ENCODE assay signal across 25 cellular contexts in genomic region chr4:69051576-69051943, GRCh38. TPM values are rescaled to one million over a fixed set of nuclear protein-coding genes. Genes with fewer than 3 reads are reported as not detected.
DNase-seq lines count a peak whose midpoint lies in the region; ATAC-seq, FAIRE-seq and TF ChIP-seq lines count a peak whose summit lies in the region.
"Had no signal": no experiment of that assay in that cellular context is flagged by ENCODE, and none has a peak within 500 bp of the region (broad histone marks: within the 10 kb centered on the region; RNA-seq: fewer than 3 reads in every experiment).

No MANE protein-coding gene starts in this region.

- TF ChIP-seq POLR2A in GM12878 (IDR thresholded peaks at IDR 0.05; ENCODE audit: low read depth, low read length) (no peak), H54 (IDR thresholded peaks at IDR 0.05; ENCODE audit: low read depth, low read length) (no peak)

- H3K4me1 ChIP-seq in GM12878 (ENCODE audit: control insufficient read depth, insufficient read depth, low read length) (no peaks in the 10 kb centered on the region), upper lobe of right lung (no peaks in the 10 kb centered on the region)
- H3K4me1 ChIP-seq: adrenal gland had no signal

- DNase-seq in GM12878 (ENCODE audit: low read depth, low spot score) (no peak), left lobe of liver (ENCODE audit: low spot score) (no peak), osteocyte (ENCODE audit: extremely low spot score, unreplicated experiment) (no peak), H54 (ENCODE audit: insufficient read length, low spot score) (no peak), upper lobe of right lung (no peak)
- no peak for DNase-seq in activated T-cell treated with anti-CD3 and anti-CD28 coated beads, Interleukin-2, amount 50 U/mL, for 1 hour
- DNase-seq: activated CD4-positive, alpha-beta T cell treated with anti-CD3 and anti-CD28 coated beads, Interleukin-2, amount 50 U/mL, for 1 hour; activated naive CD4-positive, alpha-beta T cell treated with anti-CD3 and anti-CD28 coated beads for 36 hours; adrenal gland; DMS79; GF-D8; head of caudate nucleus; NCI-H1417; NCI-H2081; NCI-H226; SIG-M5; T1000 had no signal

- peak overlapping the region; percentile 55; the same call in 1 of the 2 replicates for H3K4me2 ChIP-seq in GM12878 (ENCODE audit: control insufficient read depth, insufficient read depth)
- H3K4me2 ChIP-seq: BLaER1 treated with 17β-estradiol and CSF1 and Interleukin-3, amounts not matched to agents 10 nM and 100 nM had no signal

- no peaks in the 10 kb centered on the region for H3K27me3 Mint-ChIP-seq in osteocyte (ENCODE audit: unreplicated experiment)
- H3K27me3 Mint-ChIP-seq: brain had no signal

- POLR2A ChIA-PET in GM12878 (lab: Charles Lee): no interaction called here

- ATAC-seq in GM18511 (IDR thresholded peaks at IDR 0.05; ENCODE audit: unreplicated experiment) (peak; percentile 22), GM12878 (peak; percentile 23), left lobe of liver (peak; percentile 32), upper lobe of right lung (no peak), GM21447 (IDR thresholded peaks at IDR 0.05; ENCODE audit: unreplicated experiment) (no peak)

- peak overlapping the region; percentile 74 for H2AFZ ChIP-seq in GM12878 (ENCODE audit: control insufficient read depth, low read depth, low read length)

- H3K27ac Mint-ChIP-seq in osteocyte (ENCODE audit: unreplicated experiment): peak overlapping the region; percentile 39
- H3K27ac Mint-ChIP-seq: activated naive CD4-positive, alpha-beta T cell treated with anti-CD3 and anti-CD28 coated beads for 36 hours; WTC11 had no signal

- intact Hi-C loops in GM12878 (cut with micrococcal nuclease; ENCODE audit: unreplicated experiment): loop anchor here (10.0 kb wide), 1 partner anchor 557 kb away; no protein-coding TSS in a partner anchor
- intact Hi-C loops in upper lobe of right lung (cut with DNase I): no loop called here

- CTCF ChIA-PET in GM12878 (lab: Yijun Ruan, JAX): interaction anchor here (1.0 to 2.5 kb wide), 2 partner anchors 24 to 119 kb away, joined by 3 to 8 read pairs; no protein-coding TSS in a partner anchor

- no peak for TF ChIP-seq CTCF in GM12878 (IDR thresholded peaks at IDR 0.05 in 2 of 3, conservative IDR thresholded peaks at IDR 0.05 in 1 of 3; ENCODE audit: control insufficient read depth in 2 of 3, extremely low read depth in 1 of 3, insufficient read depth in 1 of 3, low read depth in 3 of 3, low read length in 3 of 3)
- TF ChIP-seq CTCF in osteocyte (IDR thresholded peaks at IDR 0.05): no peak
- no peak for TF ChIP-seq CTCF in upper lobe of right lung (IDR thresholded peaks at IDR 0.05)

- no peaks in the 10 kb centered on the region for H3K36me3 Mint-ChIP-seq in osteocyte (ENCODE audit: unreplicated experiment)
- H3K36me3 Mint-ChIP-seq: brain, WTC11 had no signal

- H3K4me3 Mint-ChIP-seq in osteocyte (ENCODE audit: unreplicated experiment): peak overlapping the region; percentile 7
- H3K4me3 Mint-ChIP-seq: activated naive CD4-positive, alpha-beta T cell treated with anti-CD3 and anti-CD28 coated beads for 36 hours; WTC11 had no signal

- no peaks in the 10 kb centered on the region for H3K27me3 ChIP-seq in GM12878 (replicated peaks in 1 of 2; ENCODE audit: control insufficient read depth in 2 of 2, insufficient read depth in 2 of 2, low read length in 1 of 2)
- no peaks in the 10 kb centered on the region for H3K27me3 ChIP-seq in upper lobe of right lung
- H3K27me3 ChIP-seq: adrenal gland; BLaER1 treated with 17β-estradiol and CSF1 and Interleukin-3, amounts not matched to agents 10 nM and 100 nM had no signal

- RAD21 ChIA-PET in GM12878 (lab: Charles Lee; ENCODE audit: unreplicated experiment): interaction anchor here (1.0 to 4.8 kb wide), 4 partner anchors 23 to 146 kb away, joined by 3 to 29 read pairs (median 13); no protein-coding TSS in a partner anchor

- BruUV-seq in GM12878 (replicated peaks; lab: Mats Ljungman, UMichigan): TSS peak; percentile 62

- 20% methylated on average over 4 of the region's 4 CpGs for WGBS in GM12878 (ENCODE audit: insufficient coverage, insufficient replicate concordance, low lambda C conversion rate, missing lambda C conversion rate)

- TF ChIP-seq EP300 in GM12878 (IDR thresholded peaks at IDR 0.05; ENCODE audit: borderline replicate concordance in 1 of 2, control insufficient read depth in 1 of 2, low read depth in 2 of 2, low read length in 2 of 2): no peak

- TF ChIP-seq RAD21 in GM12878 (IDR thresholded peaks at IDR 0.05; ENCODE audit: insufficient read depth, low read depth, low read length): no peak

- H3K4me3 ChIP-seq in GM12878 (no peak overlapping the region), upper lobe of right lung (no peak overlapping the region)
- H3K4me3 ChIP-seq: adrenal gland; BLaER1 treated with 17β-estradiol and CSF1 and Interleukin-3, amounts not matched to agents 10 nM and 100 nM had no signal

- no peaks in the 10 kb centered on the region; the same call in 2 of the 3 replicates for H3K9me3 ChIP-seq in GM12878 (replicated peaks; ENCODE audit: control insufficient read depth, insufficient read depth, low read length)
- no peaks in the 10 kb centered on the region for H3K9me3 ChIP-seq in upper lobe of right lung
- H3K9me3 ChIP-seq: adrenal gland; BLaER1 treated with 17β-estradiol and CSF1 and Interleukin-3, amounts not matched to agents 10 nM and 100 nM had no signal

- peaks cover 1% of the 10 kb centered on the region for H3K9me3 Mint-ChIP-seq in osteocyte (ENCODE audit: unreplicated experiment)
- H3K9me3 Mint-ChIP-seq: brain had no signal

- H3K36me3 ChIP-seq in GM12878 (ENCODE audit: control insufficient read depth in 2 of 2, insufficient read depth in 2 of 2, low read length in 1 of 2) (no peaks in the 10 kb centered on the region), upper lobe of right lung (no peaks in the 10 kb centered on the region)
- H3K36me3 ChIP-seq: adrenal gland; BLaER1 treated with 17β-estradiol and CSF1 and Interleukin-3, amounts not matched to agents 10 nM and 100 nM had no signal

- peaks cover 11% of the 10 kb centered on the region for H3K4me1 Mint-ChIP-seq in osteocyte (ENCODE audit: unreplicated experiment)

- H3K9ac ChIP-seq in GM12878 (ENCODE audit: control insufficient read depth, insufficient read depth, low read length): no peak overlapping the region
- H3K9ac ChIP-seq: BLaER1 treated with 17β-estradiol and CSF1 and Interleukin-3, amounts not matched to agents 10 nM and 100 nM had no signal

- FAIRE-seq in GM12878 (lab: Jason Lieb, UNC) (no peak), H54 (lab: Jason Lieb, UNC) (no peak)

- SMC1A ChIA-PET in GM12878 (lab: Charles Lee; ENCODE audit: uncharacterized antibody, unreplicated experiment): interaction anchor here (1.5 to 1.8 kb wide), 3 partner anchors 14 to 118 kb away, joined by 3 to 5 read pairs (median 4); no protein-coding TSS in a partner anchor

- H3K79me2 ChIP-seq in GM12878 (ENCODE audit: control insufficient read depth, insufficient read depth, low read length): no peaks in the 10 kb centered on the region

- H3K27ac ChIP-seq in GM12878 (ENCODE audit: control insufficient read depth, insufficient read depth) (no peak overlapping the region), upper lobe of right lung (no peak overlapping the region)
- H3K27ac ChIP-seq: adrenal gland; BLaER1 treated with 17β-estradiol and CSF1 and Interleukin-3, amounts not matched to agents 10 nM and 100 nM had no signal

- in situ Hi-C loops in GM12878 (cut with MboI): loop anchor here (25.0 kb wide), 1 partner anchor 1636 kb away; the partner anchor contains the start of gene UTP3

- H4K20me1 ChIP-seq in GM12878 (ENCODE audit: control insufficient read depth, insufficient read depth): no peaks in the 10 kb centered on the region
- H4K20me1 ChIP-seq: BLaER1 treated with 17β-estradiol and CSF1 and Interleukin-3, amounts not matched to agents 10 nM and 100 nM had no signal

TF ChIP-seq in GM12878, 131 proteins besides CTCF, POLR2A, EP300 and RAD21 (continues in another document):
- TF ChIP-seq IKZF1 (conservative IDR thresholded peaks at IDR 0.05): 0 out of 2 replicates have a peak, but pooled peaks have one; percentile 36

RNA-seq across cellular contexts. Expression of gene UGT2B7, which starts 44.7 kb away (rescaled TPM):
- 3.9 and 4.6 TPM in 2 replicates for total RNA-seq in GM12878 (2013; cell fraction: nucleolus; rRNA removed)
- 0.27 and 0.79 TPM in 2 replicates for total RNA-seq in GM12878 (2014; rRNA removed)
- total RNA-seq in GM12878 (2014; rRNA removed; fragmentation: Illumina TruSeq; extraction: Trizol): 0.46 and 1.5 TPM in 2 replicates
- 0.77 and 1.0 TPM in 2 replicates for total RNA-seq in GM12878 (2021)
- 0.13 TPM for polyA plus RNA-seq in GM12878 (2011; ENCODE audit: low read depth)
- polyA plus RNA-seq in GM12878 (2011; rRNA removed): 2.9 and 3.6 TPM in 2 replicates
- polyA plus RNA-seq in GM12878 (2011; cell fraction: cytosol; rRNA removed): 1.1 and 1.6 TPM in 2 replicates
- polyA plus RNA-seq in GM12878 (2011; cell fraction: nucleus; rRNA removed): 2.6 and 2.9 TPM in 2 replicates
- 0.13 TPM in 1 of 2 replicates, not detected in the other for polyA plus RNA-seq in GM12878 (2012)
- polyA plus RNA-seq in GM12878 (2014; fragmentation: Illumina TruSeq; extraction: Trizol): 0.73 TPM in 2 replicates
- 1 to 10 TPM; 1.5 to 2.1 TPM for polyA plus RNA-seq in GM12878 (2014; fragmentation: Nextera tagmentation; extraction: Ambion mirVana)
- polyA plus RNA-seq in GM12878 (2014; rRNA removed): 0.39 and 0.77 TPM in 2 replicates
- polyA plus RNA-seq in GM12878 (2016; fragmentation: Nextera tagmentation; extraction: Ambion mirVana): 1 to 10 TPM; 1.0 to 1.3 TPM
- polyA minus RNA-seq in GM12878 (2011; rRNA and poly(A)+ RNA removed): 2.0 and 2.2 TPM in 2 replicates
- polyA minus RNA-seq in GM12878 (2011; cell fraction: cytosol; rRNA and poly(A)+ RNA removed): 0.94 TPM in 1 of 2 replicates, not detected in the other
- polyA minus RNA-seq in GM12878 (2011; cell fraction: nucleus; rRNA and poly(A)+ RNA removed): 3.3 and 3.4 TPM in 2 replicates
- 218 TPM for total RNA-seq in left lobe of liver
- 0.91 and 0.97 TPM in 2 replicates for total RNA-seq in osteocyte
- 0.96 TPM for total RNA-seq in upper lobe of right lung
- total RNA-seq: activated naive CD4-positive, alpha-beta T cell treated with anti-CD3 and anti-CD28 coated beads for 36 hours; cerebellum; MCF 10A; omental fat pad; WTC11 had no signal

Comparison
In these comparisons a context has a peak if more than half of its experiments do, and no peak if none do; other contexts are left out.
1. ATAC-seq: peak in GM18511 (single experiment), GM12878 (single experiment) and left lobe of liver (single experiment); none in upper lobe of right lung (single experiment) and GM21447 (single experiment).
2. RNA of gene UGT2B7, which starts 44.7 kb away (total RNA-seq): 218 TPM in left lobe of liver (single experiment); 0.91 to 0.97 TPM in osteocyte, 0.96 TPM in upper lobe of right lung (single experiment) and 0.27 to 4.6 TPM in GM12878; every median in the first group is over 10 times any median in the second.